In genomic region chr5:157709346-157709745, GRCh38 we compare ENCODE assay signal across 34 cellular contexts. TPM values are rescaled to one million over a fixed set of nuclear protein-coding genes. Genes with fewer than 3 reads are reported as not detected.
"Had no signal": no experiment of that assay in that cellular context is flagged by ENCODE, and none has a peak within 500 bp of the region (broad histone marks: within the 10 kb centered on the region; RNA-seq: fewer than 3 reads in every experiment).

No MANE protein-coding gene starts in this region.

- H3K9me3 ChIP-seq: left ventricle myocardium inferior, mucosa of descending colon, ovary, right atrium auricular region, right lobe of liver, stomach, testis, thyroid gland, transverse colon, upper lobe of left lung, vagina had no signal

- H3K27ac ChIP-seq: left ventricle myocardium inferior, ovary, right atrium auricular region, right lobe of liver, stomach, testis, thyroid gland, transverse colon, upper lobe of left lung, vagina had no signal

- H3K4me3 ChIP-seq: left ventricle myocardium inferior, lung, mucosa of descending colon, ovary, right atrium auricular region, right lobe of liver, smooth muscle cell, stomach, testis, thyroid gland, transverse colon, upper lobe of left lung, vagina had no signal

- DNase-seq: islet precursor cell; left ventricle myocardium inferior; midbrain; mucosa of descending colon; naive thymus-derived CD4-positive, alpha-beta T cell; ovary; right lobe of liver; stimulated activated CD4-positive, alpha-beta T cell treated with anti-CD3 and anti-CD28 coated beads, Interleukin-1b, Interleukin-23, amount 100 ng/mL, for 48 hours; stimulated activated CD4-positive, alpha-beta T cell treated with anti-CD3 and anti-CD28 coated beads, Interleukin-2, amount 100 ng/mL, for 48 hours; stimulated activated CD4-positive, alpha-beta T cell treated with anti-CD3 and anti-CD28 coated beads, Interleukin-4, amount 100 ng/mL, for 4 hours; stimulated activated CD8-positive, alpha-beta memory T cell treated with anti-CD3 and anti-CD28 coated beads, Interleukin-4, amount 100 ng/mL, for 48 hours; stimulated activated naive CD8-positive, alpha-beta T cell treated with anti-CD3 and anti-CD28 coated beads, Interleukin-15, Interleukin-2, amounts not matched to agents 100 U/mL and 50 U/mL, for 24 hours; stomach; testis; thyroid gland; transverse colon; upper lobe of left lung had no signal

- H3K4me1 ChIP-seq: left ventricle myocardium inferior, right atrium auricular region, right lobe of liver, stomach, testis, thyroid gland, upper lobe of left lung, vagina had no signal

- H3K36me3 ChIP-seq: left ventricle myocardium inferior, ovary, right atrium auricular region, right lobe of liver, stomach, thyroid gland, transverse colon, upper lobe of left lung, vagina had no signal

- ATAC-seq: mucosa of descending colon; naive thymus-derived CD4-positive, alpha-beta T cell; natural killer cell treated with Interleukin-12 subunit alpha and Interleukin-12 subunit beta and Interleukin-15 and Interleukin-18, amount 100 ng/mL, for 72 hours; right lobe of liver; stimulated activated memory B cell treated with anti-CD40 and anti-IgM and Interleukin-4, amounts not matched to agents 10 μg/mL and 1 μg/mL and 100 μg/mL, for 72 hours; stimulated activated naive CD8-positive, alpha-beta T cell treated with anti-CD3 and anti-CD28 coated beads, Interleukin-15, Interleukin-2, amounts not matched to agents 100 U/mL and 50 U/mL, for 24 hours had no signal

- H3K4me2 ChIP-seq: smooth muscle cell had no signal

- H3K27me3 ChIP-seq: ovary, right atrium auricular region, right lobe of liver, testis, thyroid gland, transverse colon, upper lobe of left lung, vagina had no signal

RNA-seq across cellular contexts. Expression of gene C5orf52, which starts 38.0 kb away (rescaled TPM):
- total RNA-seq: kidney epithelial cell; left ventricle myocardium inferior; lower leg skin; lung; mesenteric fat pad; myocyte; naive thymus-derived CD4-positive, alpha-beta T cell; natural killer cell treated with Interleukin-12 subunit alpha and Interleukin-12 subunit beta and Interleukin-15 and Interleukin-18, amount 100 ng/mL, for 72 hours; omental fat pad; ovary; progenitor cell of endocrine pancreas; pulmonary artery endothelial cell; renal cortical epithelial cell; right atrium auricular region; right lobe of liver; skeletal muscle tissue; smooth muscle cell; stomach; thyroid gland; transverse colon; upper lobe of left lung; urinary bladder; vagina had no signal
- polyA plus RNA-seq: naive thymus-derived CD4-positive, alpha-beta T cell; neural cell; ovary; smooth muscle cell; stomach; urinary bladder had no signal

RNA-seq across cellular contexts. Expression of gene SOX30, which starts 57.1 kb away (rescaled TPM):
- total RNA-seq: mesenteric fat pad; natural killer cell treated with Interleukin-12 subunit alpha and Interleukin-12 subunit beta and Interleukin-15 and Interleukin-18, amount 100 ng/mL, for 72 hours; progenitor cell of endocrine pancreas; pulmonary artery endothelial cell; skeletal muscle tissue; urinary bladder; vagina had no signal
- polyA plus RNA-seq: neural cell had no signal
